ENCODE assay signal across 21 cellular contexts in the genomic region with DNA sequence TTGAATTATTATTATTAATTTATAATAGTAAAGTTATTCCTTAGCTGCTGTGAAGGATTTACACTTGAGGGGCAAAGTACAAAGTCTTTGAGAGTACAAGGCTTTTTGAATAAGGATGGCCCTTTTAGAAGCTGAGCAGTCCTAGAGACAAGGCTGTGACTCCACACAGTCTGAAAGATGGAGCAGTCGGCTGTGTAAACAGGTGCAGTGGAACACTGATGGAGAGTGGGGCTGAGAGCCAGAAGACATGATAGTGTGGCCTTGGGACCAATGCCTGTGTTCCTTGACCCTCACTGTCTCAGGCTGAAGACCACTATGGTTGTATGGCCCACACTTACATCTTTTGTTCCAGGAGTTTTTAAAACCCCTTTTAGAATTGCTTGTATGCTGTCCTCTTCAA.
"Had no signal": no experiment of that assay in that cellular context is flagged by ENCODE, and none has a peak within 500 bp of the region (broad histone marks: within the 10 kb centered on the region; RNA-seq: fewer than 3 reads in every experiment).

No MANE protein-coding gene starts in this region.

- H3K9me3 ChIP-seq: colonic mucosa had no signal

- H3K36me3 ChIP-seq: colonic mucosa had no signal

- H3K27me3 ChIP-seq: colonic mucosa had no signal

- H3K4me3 ChIP-seq: colonic mucosa had no signal

- H3K27ac ChIP-seq: colonic mucosa had no signal

- FAIRE-seq: astrocyte, RCC 7860 had no signal

- DNase-seq: activated CD4-positive, alpha-beta T cell treated with anti-CD3 and anti-CD28 coated beads for 4 hours; activated CD8-positive, alpha-beta memory T cell treated with anti-CD3 and anti-CD28 coated beads, Interleukin-2, amount 50 U/mL, for 48 hours; activated CD8-positive, alpha-beta T cell treated with anti-CD3 and anti-CD28 coated beads for 36 hours; activated naive CD4-positive, alpha-beta T cell; activated naive CD8-positive, alpha-beta T cell treated with anti-CD3 and anti-CD28 coated beads, Interleukin-2, amount 50 U/mL, for 24 hours; activated T-cell treated with anti-CD3 and anti-CD28 coated beads, Interleukin-2, amount 50 U/mL, for 1 hour; amniotic stem cell; colonic mucosa; dermis blood vessel endothelial cell; NCI-H1105 treated with DMSO at 0.1 percent for 48 hours; NCI-H1436 treated with DMSO at 0.1 percent for 48 hours; NCI-H2029; NCI-H2107; NCI-H510A treated with DMSO at 0.1 percent for 48 hours; NCI-H774; PC-3; SHP77 treated with DMSO at 0.1 percent for 48 hours had no signal

- H3K4me1 ChIP-seq: colonic mucosa had no signal

- ATAC-seq: activated CD4-positive, CD25-positive, alpha-beta regulatory T cell treated with anti-CD3 and anti-CD28 coated beads, Interleukin-2, amount 50 U/mL, for 24 hours; activated CD8-positive, alpha-beta T cell treated with anti-CD3 and anti-CD28 coated beads for 36 hours; activated naive CD4-positive, alpha-beta T cell treated with anti-CD3 and anti-CD28 coated beads, Interleukin-2, amount 50 U/mL, for 72 hours; activated naive CD8-positive, alpha-beta T cell treated with anti-CD3 and anti-CD28 coated beads, Interleukin-2, amount 50 U/mL, for 24 hours; PC-3 had no signal
